ENCODE assay signal across 17 cellular contexts in genomic region chr13:22198001-22198400, GRCh38.
DNase-seq lines count a peak whose midpoint lies in the region; ATAC-seq and TF ChIP-seq lines count a peak whose summit lies in the region.
"Had no signal": no experiment of that assay in that cellular context is flagged by ENCODE, and none has a peak within 500 bp of the region (broad histone marks: within the 10 kb centered on the region; RNA-seq: fewer than 3 reads in every experiment).

No MANE protein-coding gene starts in this region.

- H3K27me3 ChIP-seq in aorta (ENCODE audit: control insufficient read depth in 1 of 2, insufficient read depth in 2 of 2, low read length in 1 of 2): no peaks in the 10 kb centered on the region
- H3K27me3 ChIP-seq: neural progenitor cell had no signal

- 9 to 15% methylated on average over 4 of the region's 4 CpGs for WGBS in aorta, 2 donors

- H3K4me1 ChIP-seq in aorta (ENCODE audit: control insufficient read depth in 1 of 2, insufficient read depth in 2 of 2, low read length in 2 of 2): no peaks in the 10 kb centered on the region

- TF ChIP-seq CTCF in progenitor cell of endocrine pancreas (IDR thresholded peaks at IDR 0.05; ENCODE audit: unreplicated experiment) (no peak), GM20000 (IDR thresholded peaks at IDR 0.05; ENCODE audit: extremely low read depth, missing control alignments) (no peak)

- H3K27me3 Mint-ChIP-seq in progenitor cell of endocrine pancreas: no peaks in the 10 kb centered on the region

- no peaks in the 10 kb centered on the region for H3K9me3 ChIP-seq in aorta (ENCODE audit: control insufficient read depth, low read length)

- H3K4me3 ChIP-seq in aorta (ENCODE audit: low read length in 2 of 2): peak overlapping the region in 1 of 2 donors; percentile 22
- H3K4me3 ChIP-seq: neural progenitor cell had no signal

- H3K4me1 Mint-ChIP-seq in progenitor cell of endocrine pancreas (ENCODE audit: low read depth): peaks cover 18% of the 10 kb centered on the region

- intact Hi-C loops in Right ventricle myocardium inferior (cut with DNase I): no loop called here
- intact Hi-C loops in cardiac septum (cut with DNase I): no loop called here
- intact Hi-C loops in left ventricle myocardium superior (cut with micrococcal nuclease): no loop called here
- intact Hi-C loops in aorta (cut with DNase I): no loop called here

- ATAC-seq in Right ventricle myocardium inferior (peak; percentile 59), left ventricle myocardium superior (peak; percentile 84), aorta (ENCODE audit: low FRiP score) (peak; percentile 55)

- DNase-seq in Right ventricle myocardium inferior (ENCODE audit: missing footprints) (no peak), cardiac septum (ENCODE audit: low spot score) (no peak), left ventricle myocardium superior (no peak), progenitor cell of endocrine pancreas (ENCODE audit: low spot score, unreplicated experiment) (no peak), aorta (no peak), GM20000 (ENCODE audit: low spot score) (no peak), epidermal melanocyte (ENCODE audit: insufficient read length, low spot score) (no peak)
- DNase-seq in central memory CD4-positive, alpha-beta T cell: no peak
- DNase-seq: activated CD4-positive, alpha-beta T cell treated with anti-CD3 and anti-CD28 coated beads, Interleukin-2, amount 50 U/mL, for 1 hour; amygdala; cerebellar nuclear complex; DMS153; kidney; midbrain; NCI-H187 treated with DMSO at 0.1 percent for 48 hours; retina had no signal

- H3K27ac Mint-ChIP-seq in progenitor cell of endocrine pancreas: peak overlapping the region; percentile 53
- H3K27ac Mint-ChIP-seq: neural progenitor cell had no signal

- no peaks in the 10 kb centered on the region for H3K36me3 ChIP-seq in aorta (ENCODE audit: control insufficient read depth in 1 of 2, insufficient read depth in 2 of 2, low read length in 1 of 2)
- H3K36me3 ChIP-seq: neural progenitor cell had no signal

- no peaks in the 10 kb centered on the region for H3K36me3 Mint-ChIP-seq in progenitor cell of endocrine pancreas (ENCODE audit: insufficient read depth)
- H3K36me3 Mint-ChIP-seq: neural progenitor cell had no signal

- no peak overlapping the region for H3K4me3 Mint-ChIP-seq in progenitor cell of endocrine pancreas (ENCODE audit: low read depth)
- H3K4me3 Mint-ChIP-seq: neural progenitor cell had no signal

- no peak overlapping the region for H3K27ac ChIP-seq in aorta (ENCODE audit: low read depth in 1 of 2, low read length in 2 of 2)
- H3K27ac ChIP-seq: neural progenitor cell had no signal

- peaks cover 2% of the 10 kb centered on the region for H3K9me3 Mint-ChIP-seq in progenitor cell of endocrine pancreas (ENCODE audit: low read depth)
- H3K9me3 Mint-ChIP-seq: neural progenitor cell had no signal
